ENCODE assay signal across 8 cellular contexts in the genomic region with DNA sequence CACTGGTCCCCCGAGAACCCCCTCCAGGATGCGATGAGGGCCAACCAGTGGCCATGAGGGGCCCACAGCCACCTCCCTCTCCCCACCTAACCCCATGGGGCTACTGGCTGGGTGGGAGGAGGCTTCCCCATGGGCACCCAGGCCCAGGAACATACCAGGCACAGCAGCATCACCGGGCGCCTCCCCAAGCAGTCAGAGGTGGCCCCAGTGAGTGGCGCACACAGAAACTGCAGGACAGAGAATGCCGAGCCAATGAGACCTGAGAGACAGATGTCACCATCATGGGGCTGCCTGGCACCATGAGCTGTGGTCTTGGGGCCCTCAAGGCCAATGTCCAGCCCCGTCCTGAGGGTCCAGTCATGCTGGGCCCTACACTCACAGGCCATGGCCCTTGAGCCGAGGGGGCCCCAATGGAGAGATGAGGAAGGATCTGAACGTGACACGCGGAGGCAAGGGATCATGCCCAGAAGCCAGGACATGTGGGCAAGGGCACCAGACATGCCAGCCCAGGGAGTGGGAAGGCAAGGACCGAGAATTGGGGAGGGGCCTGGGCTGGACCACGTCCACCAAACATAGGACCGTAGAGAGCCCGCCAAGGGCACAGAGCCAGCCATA. TPM values are rescaled to one million over a fixed set of nuclear protein-coding genes. Genes with fewer than 3 reads are reported as not detected.
DNase-seq lines count a peak whose midpoint lies in the region; ATAC-seq and TF ChIP-seq lines count a peak whose summit lies in the region.

No MANE protein-coding gene starts in this region.

- H3K4me3 ChIP-seq in iPS-18c (ENCODE audit: insufficient read depth, low read depth, low read length) (peak overlapping the region; percentile 73), suprapubic skin (peak overlapping the region; percentile 89)

- peak overlapping the region; percentile 96 for H3K27ac Mint-ChIP-seq in activated T-helper 2 cell treated with anti-CD3 and anti-CD28 coated beads, Interferon-gamma antibody, Interleukin-2, Interleukin-4, amounts not matched to agents 10 μg/mL and 5 μg/mL and 100 μg/mL, durations not matched to agents 14 hours and 24 hours and 36 hours

- WGBS in suprapubic skin = 73% methylated on average over 9 of the region's 15 CpGs

- no peak for TF ChIP-seq POLR2A in suprapubic skin (IDR thresholded peaks at IDR 0.05)

- TF ChIP-seq CTCF in suprapubic skin (IDR thresholded peaks at IDR 0.05) = no peak

- H3K36me3 ChIP-seq in suprapubic skin = peaks cover 44% of the 10 kb centered on the region

- no peak for TF ChIP-seq EP300 in suprapubic skin (IDR thresholded peaks at IDR 0.05)

- peak overlapping the region; percentile 96 for H3K4me3 Mint-ChIP-seq in activated T-helper 2 cell treated with anti-CD3 and anti-CD28 coated beads, Interferon-gamma antibody, Interleukin-2, Interleukin-4, amounts not matched to agents 10 μg/mL and 5 μg/mL and 100 μg/mL, durations not matched to agents 14 hours and 24 hours and 36 hours (ENCODE audit: low read depth)

- peaks cover 63% of the 10 kb centered on the region for H3K4me1 ChIP-seq in suprapubic skin

- intact Hi-C loops in activated T-helper 2 cell treated with anti-CD3 and anti-CD28 coated beads, Interferon-gamma antibody, Interleukin-2, Interleukin-4, amounts not matched to agents 10 μg/mL and 5 μg/mL and 100 μg/mL, durations not matched to agents 14 hours and 24 hours and 36 hours (cut with micrococcal nuclease) = no loop called here

- peaks cover 36% of the 10 kb centered on the region for H3K4me1 Mint-ChIP-seq in activated T-helper 2 cell treated with anti-CD3 and anti-CD28 coated beads, Interferon-gamma antibody, Interleukin-2, Interleukin-4, amounts not matched to agents 10 μg/mL and 5 μg/mL and 100 μg/mL, durations not matched to agents 14 hours and 24 hours and 36 hours (ENCODE audit: low read depth)

- peak; percentile 32 for DNase-seq in activated CD4-positive, CD25-positive, alpha-beta regulatory T cell treated with anti-CD3 and anti-CD28 coated beads, Interleukin-2, amount 50 U/mL, for 72 hours
- no peak for DNase-seq in activated CD4-positive, CD25-positive, alpha-beta regulatory T cell (lab: John Stamatoyannopoulos, UW)
- no peak for DNase-seq in activated T-helper 2 cell treated with anti-CD3 and anti-CD28 coated beads, Interferon-gamma antibody, Interleukin-2, Interleukin-4, amounts not matched to agents 10 μg/mL and 5 μg/mL and 100 μg/mL, durations not matched to agents 14 hours and 24 hours and 36 hours (ENCODE audit: low spot score)
- peak in 1 of 2 donors; percentile 80 for DNase-seq in suprapubic skin (ENCODE audit: low spot score in 2 of 2)
- DNase-seq in nucleus accumbens (lab: John Stamatoyannopoulos, UW) = no peak

- peaks cover 67% of the 10 kb centered on the region for H3K36me3 Mint-ChIP-seq in activated T-helper 2 cell treated with anti-CD3 and anti-CD28 coated beads, Interferon-gamma antibody, Interleukin-2, Interleukin-4, amounts not matched to agents 10 μg/mL and 5 μg/mL and 100 μg/mL, durations not matched to agents 14 hours and 24 hours and 36 hours (ENCODE audit: low read depth)

- no peaks in the 10 kb centered on the region for H3K27me3 ChIP-seq in suprapubic skin

- H3K27me3 Mint-ChIP-seq in activated T-helper 2 cell treated with anti-CD3 and anti-CD28 coated beads, Interferon-gamma antibody, Interleukin-2, Interleukin-4, amounts not matched to agents 10 μg/mL and 5 μg/mL and 100 μg/mL, durations not matched to agents 14 hours and 24 hours and 36 hours (ENCODE audit: low read depth) = no peaks in the 10 kb centered on the region

- no peaks in the 10 kb centered on the region for H3K9me3 Mint-ChIP-seq in activated T-helper 2 cell treated with anti-CD3 and anti-CD28 coated beads, Interferon-gamma antibody, Interleukin-2, Interleukin-4, amounts not matched to agents 10 μg/mL and 5 μg/mL and 100 μg/mL, durations not matched to agents 14 hours and 24 hours and 36 hours

- no peaks in the 10 kb centered on the region for H3K9me3 ChIP-seq in iPS-18c (ENCODE audit: control insufficient read depth, insufficient read depth, low read length)
- no peaks in the 10 kb centered on the region for H3K9me3 ChIP-seq in suprapubic skin

- ATAC-seq in GM21515 (IDR thresholded peaks at IDR 0.05; ENCODE audit: unreplicated experiment) (no peak), HG02884 (IDR thresholded peaks at IDR 0.05; ENCODE audit: unreplicated experiment) (no peak)

- H3K27ac ChIP-seq in suprapubic skin = peak overlapping the region; percentile 89

RNA-seq across cellular contexts. Expression of gene NOP14, which starts 30.1 kb away (rescaled TPM):
- total RNA-seq in activated T-helper 2 cell treated with anti-CD3 and anti-CD28 coated beads, Interferon-gamma antibody, Interleukin-2, Interleukin-4, amounts not matched to agents 10 μg/mL and 5 μg/mL and 100 μg/mL, durations not matched to agents 14 hours and 24 hours and 36 hours = 104 and 106 TPM in 2 replicates
- total RNA-seq in suprapubic skin = 10 to 100 TPM; 23.4 to 30.8 (median 27.1) TPM

RNA-seq across cellular contexts. Expression of gene GRK4, which starts 30.3 kb away (rescaled TPM):
- total RNA-seq in activated T-helper 2 cell treated with anti-CD3 and anti-CD28 coated beads, Interferon-gamma antibody, Interleukin-2, Interleukin-4, amounts not matched to agents 10 μg/mL and 5 μg/mL and 100 μg/mL, durations not matched to agents 14 hours and 24 hours and 36 hours = 4.5 and 4.6 TPM in 2 replicates
- total RNA-seq in suprapubic skin = 1 to 10 TPM; 3.3 to 8.0 (median 4.6) TPM
